ENCODE assay signal across 1 cellular context in genomic region chr7:75796420-75796819, GRCh38.
A peak's percentile ranks its signal among the peaks of the same experiment; 100 is the strongest.
TF ChIP-seq lines count a peak whose summit lies in the region.

No MANE protein-coding gene starts in this region.

TF ChIP-seq in K562, 482 proteins besides CTCF, POLR2A, EP300 and RAD21:
- TF ChIP-seq ZNF384 (IDR thresholded peaks at IDR 0.05; ENCODE audit: low read depth, low read length), result 0 out of 2 replicates have a peak, but pooled peaks have one; percentile 0
- TF ChIP-seq ZNF197 (CRISPR knock-in tag; IDR thresholded peaks at IDR 0.05; ENCODE audit: low read depth), result no peak
- TF ChIP-seq HMBOX1 (IDR thresholded peaks at IDR 0.05), result 0 out of 2 replicates have a peak, but pooled peaks have one; percentile 1
- peak; percentile 28; the same call in 1 of the 2 replicates for TF ChIP-seq CEBPG (CRISPR knock-in tag; IDR thresholded peaks at IDR 0.05)
- TF ChIP-seq CEBPG (tag; conservative IDR thresholded peaks at IDR 0.05 in 1 of 2, IDR thresholded peaks at IDR 0.05 in 1 of 2), result 0 out of 4 replicates have a peak, but pooled peaks of 1 of the 2 experiments have one; percentile 27
- TF ChIP-seq, protein P1, sequence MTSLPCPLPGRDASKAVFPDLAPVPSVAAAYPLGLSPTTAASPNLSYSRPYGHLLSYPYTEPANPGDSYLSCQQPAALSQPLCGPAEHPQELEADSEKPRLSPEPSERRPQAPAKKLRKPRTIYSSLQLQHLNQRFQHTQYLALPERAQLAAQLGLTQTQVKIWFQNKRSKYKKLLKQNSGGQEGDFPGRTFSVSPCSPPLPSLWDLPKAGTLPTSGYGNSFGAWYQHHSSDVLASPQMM (CRISPR knock-in tag; IDR thresholded peaks at IDR 0.05), result no peak
- TF ChIP-seq CEBPB (tag; IDR thresholded peaks at IDR 0.05), result peak; percentile 75
- TF ChIP-seq DACH1 (IDR thresholded peaks at IDR 0.05; ENCODE audit: partially characterized antibody), result no peak
- TF ChIP-seq ZBTB7A (IDR thresholded peaks at IDR 0.05; ENCODE audit: borderline replicate concordance, control insufficient read depth, low read depth, low read length), result 0 out of 2 replicates have a peak, but pooled peaks have one; percentile 27
- TF ChIP-seq ATF3 (IDR thresholded peaks at IDR 0.05), result peak; percentile 72
- TF ChIP-seq ATF3 (CRISPR knock-in tag; conservative IDR thresholded peaks at IDR 0.05), result no peak
